1 cellular context compared by ENCODE assay signal in genomic region chr14:59483360-59483759, GRCh38.
A peak's percentile ranks its signal among the peaks of the same experiment; 100 is the strongest.
TF ChIP-seq lines count a peak whose summit lies in the region.

No MANE protein-coding gene starts in this region.

TF ChIP-seq in IMR-90, 13 proteins besides CTCF, POLR2A, EP300 and RAD21:
- TF ChIP-seq NFE2L2 (IDR thresholded peaks at IDR 0.05; ENCODE audit: low read depth, low read length) (peak; percentile 43; the same call in 1 of the 2 replicates), MAFK (IDR thresholded peaks at IDR 0.05; ENCODE audit: low read depth, low read length) (peak; percentile 60; the same call in 1 of the 2 replicates), USF2 (IDR thresholded peaks at IDR 0.05; ENCODE audit: low read depth, low read length) (no peak), FOS (IDR thresholded peaks at IDR 0.05; ENCODE audit: low read depth, low read length) (peak; percentile 63), SMC3 (IDR thresholded peaks at IDR 0.05; ENCODE audit: low read depth, low read length) (no peak), MXI1 (IDR thresholded peaks at IDR 0.05; ENCODE audit: borderline replicate concordance, low read depth, low read length) (no peak), RCOR1 (IDR thresholded peaks at IDR 0.05; ENCODE audit: insufficient replicate concordance, low read length) (no peak), CEBPB (IDR thresholded peaks at IDR 0.05; ENCODE audit: low read depth, low read length) (peak; percentile 57), MAZ (IDR thresholded peaks at IDR 0.05; ENCODE audit: borderline replicate concordance, low read depth, low read length) (no peak), CHD1 (IDR thresholded peaks at IDR 0.05; ENCODE audit: low read depth, low read length) (no peak; the same call in 1 of the 2 replicates)
